ENCODE assay signal across 10 cellular contexts in the genomic region with DNA sequence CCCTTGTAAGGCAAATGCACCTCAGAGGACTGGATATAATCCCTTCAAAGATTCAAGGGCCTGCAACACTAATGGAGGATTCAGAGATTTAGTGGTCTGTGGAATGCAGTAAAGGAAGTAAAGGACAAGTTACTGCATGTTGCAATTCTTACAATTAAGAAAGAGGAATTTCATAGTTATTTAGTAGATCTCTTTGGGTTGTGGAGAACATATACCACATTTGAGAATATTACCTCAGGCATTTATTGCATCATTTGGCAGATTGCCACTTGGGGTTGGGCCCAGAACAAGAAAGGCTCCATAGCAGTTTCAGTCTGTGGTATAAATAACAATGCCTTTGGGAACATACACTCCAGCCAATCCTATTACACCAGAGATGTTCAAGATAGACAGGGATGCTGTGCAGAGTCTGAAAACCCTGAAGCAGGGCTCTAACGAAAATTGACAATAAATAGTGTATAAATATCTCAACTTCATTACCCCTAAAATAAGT. TPM values are rescaled to one million over a fixed set of nuclear protein-coding genes. Genes with fewer than 3 reads are reported as not detected.
DNase-seq lines count a peak whose midpoint lies in the region; ATAC-seq and FAIRE-seq lines count a peak whose summit lies in the region.
"Had no signal": no experiment of that assay in that cellular context is flagged by ENCODE, and none has a peak within 500 bp of the region (broad histone marks: within the 10 kb centered on the region; RNA-seq: fewer than 3 reads in every experiment).

No MANE protein-coding gene starts in this region.

- H3K9me3 Mint-ChIP-seq in activated T-cell treated with anti-CD3 and anti-CD28 coated beads, Interleukin-2, amount 50 U/mL, for 4 hours = no peaks in the 10 kb centered on the region
- no peaks in the 10 kb centered on the region for H3K9me3 Mint-ChIP-seq in activated CD4-positive, alpha-beta memory T cell treated with anti-CD3 and anti-CD28 coated beads, Interleukin-2, amount 10 ng/mL, durations not matched to agents 7 days and 5 days

- H3K4me3 Mint-ChIP-seq in activated T-cell treated with anti-CD3 and anti-CD28 coated beads, Interleukin-2, amount 50 U/mL, for 4 hours = no peak overlapping the region
- no peak overlapping the region for H3K4me3 Mint-ChIP-seq in activated CD4-positive, alpha-beta memory T cell treated with anti-CD3 and anti-CD28 coated beads, Interleukin-2, amount 10 ng/mL, durations not matched to agents 7 days and 5 days

- ATAC-seq in HG02885 (IDR thresholded peaks at IDR 0.05; ENCODE audit: poor library complexity, unreplicated experiment) = no peak
- ATAC-seq in activated T-cell treated with anti-CD3 and anti-CD28 coated beads, Interleukin-2, amount 50 U/mL, for 4 hours = no peak

- no peaks in the 10 kb centered on the region for H3K36me3 Mint-ChIP-seq in activated T-cell treated with anti-CD3 and anti-CD28 coated beads, Interleukin-2, amount 50 U/mL, for 4 hours (ENCODE audit: insufficient read depth)
- no peaks in the 10 kb centered on the region for H3K36me3 Mint-ChIP-seq in activated CD4-positive, alpha-beta memory T cell treated with anti-CD3 and anti-CD28 coated beads, Interleukin-2, amount 10 ng/mL, durations not matched to agents 7 days and 5 days (ENCODE audit: low read depth)

- H3K27ac Mint-ChIP-seq in activated CD4-positive, alpha-beta memory T cell treated with anti-CD3 and anti-CD28 coated beads, Interleukin-2, amount 10 ng/mL, durations not matched to agents 7 days and 5 days = no peak overlapping the region

- no peaks in the 10 kb centered on the region for H3K27me3 Mint-ChIP-seq in activated T-cell treated with anti-CD3 and anti-CD28 coated beads, Interleukin-2, amount 50 U/mL, for 4 hours (ENCODE audit: low read depth)
- H3K27me3 Mint-ChIP-seq in activated CD4-positive, alpha-beta memory T cell treated with anti-CD3 and anti-CD28 coated beads, Interleukin-2, amount 10 ng/mL, durations not matched to agents 7 days and 5 days = peaks cover 2% of the 10 kb centered on the region

- CTCF ChIA-PET in activated CD4-positive, alpha-beta memory T cell treated with anti-CD3 and anti-CD28 coated beads, Interleukin-2, amount 10 ng/mL, durations not matched to agents 7 days and 5 days (lab: Charles Lee) = no interaction called here

- no peak for FAIRE-seq in urothelium cell line (lab: Jason Lieb, UNC)
- FAIRE-seq: endometrium had no signal

- H3K4me1 Mint-ChIP-seq in activated T-cell treated with anti-CD3 and anti-CD28 coated beads, Interleukin-2, amount 50 U/mL, for 4 hours (ENCODE audit: low read depth) = no peaks in the 10 kb centered on the region
- H3K4me1 Mint-ChIP-seq in activated CD4-positive, alpha-beta memory T cell treated with anti-CD3 and anti-CD28 coated beads, Interleukin-2, amount 10 ng/mL, durations not matched to agents 7 days and 5 days = no peaks in the 10 kb centered on the region

- POLR2A ChIA-PET in activated CD4-positive, alpha-beta memory T cell treated with anti-CD3 and anti-CD28 coated beads, Interleukin-2, amount 10 ng/mL, durations not matched to agents 7 days and 5 days (lab: Charles Lee) = no interaction called here

- peak; percentile 10 for DNase-seq in NCI-H748 (lab: John Stamatoyannopoulos, UW; ENCODE audit: unreplicated experiment)
- no peak for DNase-seq in NCI-H748 treated with DMSO at 0.1 percent for 48 hours (lab: John Stamatoyannopoulos, UW)
- peak; percentile 91 for DNase-seq in RPMI7951 (ENCODE audit: low read depth)
- DNase-seq in fibroblast of the conjunctiva (ENCODE audit: low read depth) = peak; percentile 95
- peak; percentile 32 for DNase-seq in urothelium cell line (ENCODE audit: low spot score)
- no peak for DNase-seq in activated T-cell treated with anti-CD3 and anti-CD28 coated beads, Interleukin-2, amount 50 U/mL, for 4 hours
- no peak for DNase-seq in activated CD4-positive, alpha-beta memory T cell treated with anti-CD3 and anti-CD28 coated beads, Interleukin-2, amount 10 ng/mL, durations not matched to agents 7 days and 5 days
- DNase-seq: NCI-H146 had no signal

RNA-seq across cellular contexts. Expression of a gene that starts 20.9 kb away (rescaled TPM):
- 6.6 and 7.1 TPM in 2 replicates for total RNA-seq in RPMI7951 (2014; rRNA removed; shearing (Covaris generic))
- 1 to 10 TPM; 6.5 to 7.1 (median 6.7) TPM for total RNA-seq in activated T-cell treated with anti-CD3 and anti-CD28 coated beads, Interleukin-2, amount 50 U/mL, for 4 hours
- 1 to 10 TPM; 4.3 to 5.1 TPM for total RNA-seq in activated CD4-positive, alpha-beta memory T cell treated with anti-CD3 and anti-CD28 coated beads, Interleukin-2, amount 10 ng/mL, durations not matched to agents 7 days and 5 days

RNA-seq across cellular contexts. Expression of a gene that starts 58.4 kb away (rescaled TPM):
- total RNA-seq in RPMI7951 (2014; rRNA removed; shearing (Covaris generic)) = 9.2 and 12.1 TPM in 2 replicates
- 1 to 10 TPM; 4.5 to 6.9 (median 6.2) TPM for total RNA-seq in activated T-cell treated with anti-CD3 and anti-CD28 coated beads, Interleukin-2, amount 50 U/mL, for 4 hours
- total RNA-seq in activated CD4-positive, alpha-beta memory T cell treated with anti-CD3 and anti-CD28 coated beads, Interleukin-2, amount 10 ng/mL, durations not matched to agents 7 days and 5 days = 1 to 10 TPM; 5.0 to 5.5 TPM

Comparison
In these comparisons a context has a peak if more than half of its experiments do, and no peak if none do; other contexts are left out.
1. DNase-seq: peak in NCI-H748 (single experiment), RPMI7951 (single experiment), fibroblast of the conjunctiva (single experiment) and urothelium cell line (single experiment); none in NCI-H748 treated with DMSO at 0.1 percent for 48 hours (single experiment), activated T-cell treated with anti-CD3 and anti-CD28 coated beads, Interleukin-2, amount 50 U/mL, for 4 hours (single experiment) and activated CD4-positive, alpha-beta memory T cell treated with anti-CD3 and anti-CD28 coated beads, Interleukin-2, amount 10 ng/mL, durations not matched to agents 7 days and 5 days (single experiment).